8 cellular contexts compared by ENCODE assay signal in genomic region chr16:56520251-56520577, GRCh38. TPM values are rescaled to one million over a fixed set of nuclear protein-coding genes. Genes with fewer than 3 reads are reported as not detected.
DNase-seq lines count a peak whose midpoint lies in the region; ATAC-seq lines count a peak whose summit lies in the region.

No MANE protein-coding gene starts in this region.

- POLR2A ChIA-PET in activated CD4-positive, alpha-beta T cell treated with anti-CD3 and anti-CD28 coated beads for 36 hours (lab: Charles Lee): interaction anchor here (0.8 kb wide), 1 partner anchor 69 kb away, joined by 8 read pairs; the partner anchor contains the start of genes NUDT21 and OGFOD1

- no peaks in the 10 kb centered on the region for H3K27me3 Mint-ChIP-seq in activated CD4-positive, alpha-beta T cell treated with anti-CD3 and anti-CD28 coated beads for 36 hours
- H3K27me3 Mint-ChIP-seq in activated naive CD8-positive, alpha-beta T cell: no peaks in the 10 kb centered on the region
- peaks cover 9 to 11% (median 10%) of the 10 kb centered on the region in 3 donors for H3K27me3 Mint-ChIP-seq in immature natural killer cell (ENCODE audit: low read depth in 3 of 3)

- H3K27ac Mint-ChIP-seq in activated CD4-positive, alpha-beta T cell treated with anti-CD3 and anti-CD28 coated beads for 36 hours: peak overlapping the region; percentile 61
- H3K27ac Mint-ChIP-seq in activated naive CD8-positive, alpha-beta T cell: peak overlapping the region; percentile 91
- H3K27ac Mint-ChIP-seq in immature natural killer cell: peak overlapping the region; percentile 50 to 90 (median 84)

- peak overlapping the region; percentile 99 for H3K27ac ChIP-seq in substantia nigra (ENCODE audit: low read depth, low read length, poor library complexity, severe bottlenecking)

- no peak for DNase-seq in activated CD4-positive, alpha-beta T cell treated with anti-CD3 and anti-CD28 coated beads for 36 hours
- no peak for DNase-seq in activated CD4-positive, alpha-beta T cell treated with anti-CD3 and anti-CD28 coated beads for 48 hours
- DNase-seq in immature natural killer cell (no peak), substantia nigra (lab: John Stamatoyannopoulos, UW) (no peak), Kasumi-1 (lab: John Stamatoyannopoulos, UW) (no peak)
- DNase-seq in effector CD8-positive, alpha-beta T cell (lab: John Stamatoyannopoulos, UW): no peak

- no peaks in the 10 kb centered on the region for H3K9me3 Mint-ChIP-seq in activated CD4-positive, alpha-beta T cell treated with anti-CD3 and anti-CD28 coated beads for 36 hours (ENCODE audit: low read depth)
- no peaks in the 10 kb centered on the region for H3K9me3 Mint-ChIP-seq in activated naive CD8-positive, alpha-beta T cell (ENCODE audit: low read depth)
- H3K9me3 Mint-ChIP-seq in immature natural killer cell: no peaks in the 10 kb centered on the region

- H3K4me3 Mint-ChIP-seq in activated CD4-positive, alpha-beta T cell treated with anti-CD3 and anti-CD28 coated beads for 36 hours: peak overlapping the region; percentile 79
- H3K4me3 Mint-ChIP-seq in activated naive CD8-positive, alpha-beta T cell: peak overlapping the region; percentile 87
- peak overlapping the region; percentile 84 to 90 (median 87) for H3K4me3 Mint-ChIP-seq in immature natural killer cell

- ATAC-seq in activated CD4-positive, alpha-beta T cell treated with anti-CD3 and anti-CD28 coated beads for 36 hours: no peak
- no peak for ATAC-seq in GM18867 (IDR thresholded peaks at IDR 0.05; ENCODE audit: unreplicated experiment)

- no peaks in the 10 kb centered on the region for H3K36me3 Mint-ChIP-seq in activated CD4-positive, alpha-beta T cell treated with anti-CD3 and anti-CD28 coated beads for 36 hours (ENCODE audit: low read depth)
- H3K36me3 Mint-ChIP-seq in activated naive CD8-positive, alpha-beta T cell: no peaks in the 10 kb centered on the region
- no peaks in the 10 kb centered on the region for H3K36me3 Mint-ChIP-seq in immature natural killer cell

- CTCF ChIA-PET in activated CD4-positive, alpha-beta T cell treated with anti-CD3 and anti-CD28 coated beads for 36 hours (lab: Charles Lee): interaction anchor here (0.6 to 0.8 kb wide), 5 partner anchors 86 to 616 kb away, joined by 3 to 5 read pairs (median 4); no protein-coding TSS in a partner anchor

- intact Hi-C loops in activated CD4-positive, alpha-beta T cell treated with anti-CD3 and anti-CD28 coated beads for 36 hours (cut with DNase I, micrococcal nuclease): loop anchor here in 1 of 2 experiments (1.0 kb wide), 2 partner anchors 162 to 210 kb away; partner anchors contain the start of genes MT1X and NUP93

- H3K4me1 Mint-ChIP-seq in activated CD4-positive, alpha-beta T cell treated with anti-CD3 and anti-CD28 coated beads for 36 hours: peaks cover 26% of the 10 kb centered on the region
- peaks cover 43% of the 10 kb centered on the region for H3K4me1 Mint-ChIP-seq in activated naive CD8-positive, alpha-beta T cell (ENCODE audit: low read depth)
- H3K4me1 Mint-ChIP-seq in immature natural killer cell: peaks cover 16 to 22% of the 10 kb centered on the region in 2 donors

RNA-seq across cellular contexts. Expression of gene BBS2, which starts 0.4 kb away (rescaled TPM):
- total RNA-seq in activated CD4-positive, alpha-beta T cell treated with anti-CD3 and anti-CD28 coated beads for 36 hours: 10 to 100 TPM; 15.4 to 23.2 TPM
- 10 to 100 TPM; 16.9 to 25.6 (median 19.2) TPM for polyA plus RNA-seq in immature natural killer cell

RNA-seq across cellular contexts. Expression of gene MT4, which starts 44.7 kb away (rescaled TPM):
- total RNA-seq in activated CD4-positive, alpha-beta T cell treated with anti-CD3 and anti-CD28 coated beads for 36 hours: not detected
- not detected for polyA plus RNA-seq in immature natural killer cell
